28 cellular contexts compared by ENCODE assay signal in the genomic region with DNA sequence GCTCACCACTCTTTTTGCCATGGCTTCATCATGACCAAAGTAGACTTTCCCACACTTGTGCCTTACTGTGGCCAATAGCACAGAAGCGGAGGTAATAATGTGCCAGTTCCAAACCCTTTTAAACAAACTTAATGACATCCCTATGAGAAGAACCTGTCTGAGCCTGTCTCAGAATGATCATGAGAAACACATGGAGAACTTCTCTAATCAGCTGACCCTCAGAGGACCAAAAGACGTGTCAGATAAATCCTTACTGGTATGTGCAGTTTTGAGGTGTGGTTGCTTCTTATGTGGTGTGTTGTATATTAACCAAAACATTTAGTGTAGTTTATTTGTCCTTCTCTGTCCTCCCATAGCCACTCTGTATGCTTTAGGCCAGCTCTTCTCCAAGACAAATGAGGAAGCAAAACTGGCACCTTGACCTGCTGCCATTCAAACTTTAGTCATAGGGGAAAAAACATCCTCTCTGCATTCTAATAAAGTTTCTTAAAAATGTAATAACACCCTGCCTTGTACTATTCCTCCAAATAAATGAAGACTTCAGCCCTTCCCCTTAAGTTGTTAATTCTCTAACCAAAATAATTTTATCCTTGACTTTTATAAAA.
A peak's percentile ranks its signal among the peaks of the same experiment; 100 is the strongest.
DNase-seq lines count a peak whose midpoint lies in the region; ATAC-seq and TF ChIP-seq lines count a peak whose summit lies in the region.
"Had no signal": no experiment of that assay in that cellular context is flagged by ENCODE, and none has a peak within 500 bp of the region (broad histone marks: within the 10 kb centered on the region; RNA-seq: fewer than 3 reads in every experiment).

No MANE protein-coding gene starts in this region.

- peaks cover 29% of the 10 kb centered on the region for H3K4me1 Mint-ChIP-seq in Calu3 (ENCODE audit: low read depth, unreplicated experiment)
- H3K4me1 Mint-ChIP-seq: activated B cell treated with CpG ODN at 0.5 μM for 24 hours; activated naive CD8-positive, alpha-beta T cell treated with anti-CD3 and anti-CD28 coated beads for 36 hours; CD14-positive monocyte; natural killer cell had no signal

- no TSS peak for BruUV-seq in Calu3 (replicated peaks; lab: Mats Ljungman, UMichigan)

- H3K27me3 Mint-ChIP-seq in Calu3 (ENCODE audit: unreplicated experiment): no peaks in the 10 kb centered on the region
- H3K27me3 Mint-ChIP-seq: activated B cell treated with CpG ODN at 0.5 μM for 24 hours; activated naive CD8-positive, alpha-beta T cell treated with anti-CD3 and anti-CD28 coated beads for 36 hours; stimulated activated naive CD8-positive, alpha-beta T cell treated with anti-CD3 and anti-CD28 coated beads, Interleukin-15, Interleukin-2, amounts not matched to agents 100 ng/mL and 50 ng/mL, for 24 hours had no signal

- peak overlapping the region; percentile 60 for H3K27ac Mint-ChIP-seq in Calu3 (ENCODE audit: unreplicated experiment)
- H3K27ac Mint-ChIP-seq: activated B cell treated with CpG ODN at 0.5 μM for 24 hours; activated naive CD8-positive, alpha-beta T cell treated with anti-CD3 and anti-CD28 coated beads for 36 hours; activated T-cell treated with anti-CD3 and anti-CD28 coated beads, Interleukin-2, amount 50 U/mL, for 72 hours; CD14-positive monocyte; natural killer cell; stimulated activated naive CD8-positive, alpha-beta T cell treated with anti-CD3 and anti-CD28 coated beads, Interleukin-15, Interleukin-2, amounts not matched to agents 100 ng/mL and 50 ng/mL, for 24 hours; T-helper 2 cell treated with Interferon-gamma antibody and Interleukin-4, amounts not matched to agents 5 μg/mL and 100 μg/mL, for 36 hours had no signal

- DNase-seq in Calu3 (no peak), MV-4-11 (lab: John Stamatoyannopoulos, UW) (peak; percentile 2), ureter (ENCODE audit: low spot score) (no peak), GF-D8 (lab: John Stamatoyannopoulos, UW) (no peak), NCI-H2107 treated with DMSO at 0.1 percent for 48 hours (lab: John Stamatoyannopoulos, UW; ENCODE audit: unreplicated experiment) (no peak)
- DNase-seq: activated B cell treated with CpG ODN at 0.5 μM for 24 hours; activated CD8-positive, alpha-beta memory T cell treated with anti-CD3 and anti-CD28 coated beads for 24 hours; activated naive CD8-positive, alpha-beta T cell treated with anti-CD3 and anti-CD28 coated beads for 36 hours; activated T-cell treated with anti-CD3 and anti-CD28 coated beads, Interleukin-2, amount 50 U/mL, for 72 hours; body of pancreas; colonic mucosa; hippocampal formation; islet precursor cell; mesendoderm; natural killer cell; NCI-H2029 treated with DMSO at 0.1 percent for 48 hours; NCI-H526 treated with DMSO at 0.1 percent for 48 hours; PC-3; stimulated activated CD4-positive, alpha-beta T cell treated with anti-CD3 and anti-CD28 coated beads, Interleukin-1b, Interleukin-23, amount 100 ng/mL, for 48 hours; transverse colon had no signal

- no peaks in the 10 kb centered on the region for H3K36me3 Mint-ChIP-seq in Calu3 (ENCODE audit: insufficient read depth, unreplicated experiment)
- H3K36me3 Mint-ChIP-seq: activated naive CD8-positive, alpha-beta T cell treated with anti-CD3 and anti-CD28 coated beads for 36 hours; CD14-positive monocyte; natural killer cell had no signal

- intact Hi-C loops in Calu3 (cut with micrococcal nuclease; ENCODE audit: unreplicated experiment): no loop called here

- H3K9me3 Mint-ChIP-seq in Calu3 (ENCODE audit: low read depth, unreplicated experiment): peaks cover 6% of the 10 kb centered on the region
- H3K9me3 Mint-ChIP-seq: activated B cell treated with CpG ODN at 0.5 μM for 24 hours; CD14-positive monocyte; T-helper 2 cell treated with Interferon-gamma antibody and Interleukin-4, amounts not matched to agents 5 μg/mL and 100 μg/mL, for 36 hours had no signal

- ATAC-seq in GM18870 (IDR thresholded peaks at IDR 0.05; ENCODE audit: unreplicated experiment) (peak; percentile 79), HG02588 (IDR thresholded peaks at IDR 0.05; ENCODE audit: unreplicated experiment) (peak; percentile 84), GM19467 (IDR thresholded peaks at IDR 0.05; ENCODE audit: unreplicated experiment) (no peak)
- ATAC-seq: activated T-cell treated with anti-CD3 and anti-CD28 coated beads, Interleukin-2, amount 50 U/mL, for 72 hours; body of pancreas; HCT116; K562; natural killer cell; PC-3 had no signal

- CTCF ChIA-PET in Calu3 (lab: Charles Lee): no interaction called here

- TF ChIP-seq CTCF in Calu3 (IDR thresholded peaks at IDR 0.05; ENCODE audit: unreplicated experiment): no peak

- H3K4me3 Mint-ChIP-seq in Calu3 (ENCODE audit: low read depth, unreplicated experiment): no peak overlapping the region
- H3K4me3 Mint-ChIP-seq: activated B cell treated with CpG ODN at 0.5 μM for 24 hours; activated naive CD8-positive, alpha-beta T cell treated with anti-CD3 and anti-CD28 coated beads for 36 hours; activated T-cell treated with anti-CD3 and anti-CD28 coated beads, Interleukin-2, amount 50 U/mL, for 72 hours; CD14-positive monocyte; natural killer cell; stimulated activated naive CD8-positive, alpha-beta T cell treated with anti-CD3 and anti-CD28 coated beads, Interleukin-15, Interleukin-2, amounts not matched to agents 100 ng/mL and 50 ng/mL, for 24 hours; T-helper 2 cell treated with Interferon-gamma antibody and Interleukin-4, amounts not matched to agents 5 μg/mL and 100 μg/mL, for 36 hours had no signal
